Comparison of ENCODE assay signal across 12 cellular contexts in genomic region chr20:62410742-62411478, GRCh38. TPM values are rescaled to one million over a fixed set of nuclear protein-coding genes. Genes with fewer than 3 reads are reported as not detected.
"Had no signal": no experiment of that assay in that cellular context is flagged by ENCODE, and none has a peak within 500 bp of the region (broad histone marks: within the 10 kb centered on the region; RNA-seq: fewer than 3 reads in every experiment).

No MANE protein-coding gene starts in this region.

- DNase-seq: activated CD4-positive, CD25-positive, alpha-beta regulatory T cell treated with anti-CD3 and anti-CD28 coated beads, Interleukin-2, amount 50 U/mL, for 72 hours; aorta; cerebellar nuclear complex; right cardiac atrium had no signal

- H3K36me3 ChIP-seq: breast epithelium, prostate gland had no signal

- H3K4me3 ChIP-seq: breast epithelium, prostate gland, smooth muscle cell had no signal

- H3K4me2 ChIP-seq: smooth muscle cell had no signal

- H3K9me3 ChIP-seq: breast epithelium, prostate gland had no signal

- H3K27ac ChIP-seq: epithelial cell of prostate, prostate gland had no signal

- ATAC-seq: right cardiac atrium; stimulated activated naive CD8-positive, alpha-beta T cell treated with anti-CD3 and anti-CD28 coated beads, Interleukin-15, Interleukin-2, amounts not matched to agents 100 U/mL and 50 U/mL, for 24 hours had no signal

RNA-seq across cellular contexts. Expression of gene RBBP8NL, which starts 16.4 kb away (rescaled TPM):
- total RNA-seq: aorta, fibroblast of lung, mesenteric fat pad, omental fat pad, right cardiac atrium had no signal
- polyA plus RNA-seq: fibroblast of lung, right cardiac atrium, smooth muscle cell had no signal
